ENCODE assay signal across 1 cellular context in the genomic region with DNA sequence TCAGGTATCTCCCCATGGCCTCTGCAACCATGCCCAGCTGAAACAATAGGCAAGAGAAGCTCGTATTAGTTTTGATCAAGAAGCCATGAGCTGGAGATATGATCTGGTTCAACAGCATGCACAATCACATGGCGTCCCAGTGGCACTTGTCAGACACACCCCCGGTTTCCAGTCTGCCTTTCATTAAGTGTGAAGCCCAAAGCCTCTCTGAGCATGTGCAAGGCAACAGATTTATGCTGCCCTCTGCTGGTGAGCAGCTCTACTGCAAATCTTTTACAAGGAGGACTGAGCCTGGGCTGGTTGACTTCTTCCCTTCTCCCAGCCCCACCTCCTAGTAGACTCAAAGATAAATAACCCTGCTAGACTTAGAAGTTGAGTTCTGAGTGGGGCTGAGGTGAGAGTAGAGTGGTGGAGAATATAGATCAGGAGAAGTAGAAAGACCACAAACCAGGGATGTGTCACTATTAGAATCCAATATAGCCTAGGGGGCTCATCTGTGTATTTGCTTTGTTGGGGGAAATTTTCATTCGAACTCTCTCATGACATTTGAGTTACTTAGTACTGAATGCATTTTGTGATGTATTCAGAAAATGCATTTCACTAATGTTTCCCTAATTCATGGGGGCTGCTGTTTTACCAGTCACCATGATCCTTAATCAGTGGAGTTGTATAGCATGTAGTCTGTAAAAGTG.
TF ChIP-seq lines count a peak whose summit lies in the region.

No MANE protein-coding gene starts in this region.

TF ChIP-seq in HepG2, 621 proteins besides CTCF, POLR2A, EP300 and RAD21 (continued from another document and continues in another):
- TF ChIP-seq JUND (CRISPR knock-in tag; IDR thresholded peaks at IDR 0.05) (no peak), ZNF777 (CRISPR knock-in tag; IDR thresholded peaks at IDR 0.05) (no peak), RFXAP (CRISPR knock-in tag; IDR thresholded peaks at IDR 0.05; ENCODE audit: borderline replicate concordance) (no peak), U2AF2 (IDR thresholded peaks at IDR 0.05; ENCODE audit: low read depth, low read length) (no peak), GATA4 (IDR thresholded peaks at IDR 0.05; ENCODE audit: borderline replicate concordance, low read depth) (no peak), ZNF10 (CRISPR knock-in tag; IDR thresholded peaks at IDR 0.05; ENCODE audit: borderline replicate concordance, low read depth) (no peak), KLF11 (CRISPR knock-in tag; IDR thresholded peaks at IDR 0.05) (no peak), TOPORS (CRISPR knock-in tag; IDR thresholded peaks at IDR 0.05) (no peak), REST (IDR thresholded peaks at IDR 0.05; ENCODE audit: borderline replicate concordance in 1 of 2, low read depth in 1 of 2, low read length in 2 of 2) (no peak), ZNF235 (CRISPR knock-in tag; IDR thresholded peaks at IDR 0.05; ENCODE audit: borderline replicate concordance) (no peak), NR1H2 (CRISPR knock-in tag; IDR thresholded peaks at IDR 0.05; ENCODE audit: borderline replicate concordance, low read depth) (no peak), KDM6A (CRISPR knock-in tag; IDR thresholded peaks at IDR 0.05; ENCODE audit: low read depth) (no peak), TEF (CRISPR knock-in tag; IDR thresholded peaks at IDR 0.05) (no peak), ZNF253 (CRISPR knock-in tag; IDR thresholded peaks at IDR 0.05; ENCODE audit: borderline replicate concordance) (no peak), PPARG (CRISPR knock-in tag; conservative IDR thresholded peaks at IDR 0.05) (peak; percentile 41; the same call in 1 of the 2 replicates), ZNF281 (CRISPR knock-in tag; IDR thresholded peaks at IDR 0.05; ENCODE audit: borderline replicate concordance) (no peak), MXD4 (CRISPR knock-in tag; IDR thresholded peaks at IDR 0.05) (peak; percentile 59; the same call in 1 of the 2 replicates), ZNF556 (CRISPR knock-in tag; IDR thresholded peaks at IDR 0.05; ENCODE audit: borderline replicate concordance) (no peak), MTERF4 (CRISPR knock-in tag; IDR thresholded peaks at IDR 0.05) (no peak), ZNF576 (CRISPR knock-in tag; IDR thresholded peaks at IDR 0.05) (no peak), PHF21A (CRISPR knock-in tag; IDR thresholded peaks at IDR 0.05) (no peak), ATF7-NPFF (CRISPR knock-in tag; IDR thresholded peaks at IDR 0.05; ENCODE audit: low read depth) (no peak), SP140L (CRISPR knock-in tag; IDR thresholded peaks at IDR 0.05; ENCODE audit: borderline replicate concordance) (no peak; the same call in 1 of the 2 replicates), GPBP1L1 (CRISPR knock-in tag; IDR thresholded peaks at IDR 0.05) (no peak), ZFP36 (IDR thresholded peaks at IDR 0.05; ENCODE audit: borderline replicate concordance, low read depth, low read length, partially characterized antibody) (peak; percentile 57), FOXK1 (CRISPR knock-in tag; IDR thresholded peaks at IDR 0.05; ENCODE audit: borderline replicate concordance, low read depth) (peak; percentile 57; the same call in 1 of the 2 replicates), ZBTB3 (CRISPR knock-in tag; IDR thresholded peaks at IDR 0.05; ENCODE audit: borderline replicate concordance, low read depth) (no peak), ZNF792 (CRISPR knock-in tag; IDR thresholded peaks at IDR 0.05) (peak; percentile 80; the same call in 1 of the 2 replicates), SMAD3 (CRISPR knock-in tag; IDR thresholded peaks at IDR 0.05) (0 out of 2 replicates have a peak, but pooled peaks have one; percentile 45), TFAP4 (IDR thresholded peaks at IDR 0.05; ENCODE audit: borderline replicate concordance, low read depth) (no peak), CREM (IDR thresholded peaks at IDR 0.05) (no peak), CREM (CRISPR knock-in tag; IDR thresholded peaks at IDR 0.05) (no peak), ZNF460 (CRISPR knock-in tag; IDR thresholded peaks at IDR 0.05; ENCODE audit: borderline replicate concordance) (no peak), NBN (conservative IDR thresholded peaks at IDR 0.05) (no peak), PRDM4 (CRISPR knock-in tag; IDR thresholded peaks at IDR 0.05; ENCODE audit: borderline replicate concordance) (no peak), CBFB (CRISPR knock-in tag; IDR thresholded peaks at IDR 0.05) (no peak), ZFP36L1 (CRISPR knock-in tag; IDR thresholded peaks at IDR 0.05) (no peak), ZNF616 (CRISPR knock-in tag; IDR thresholded peaks at IDR 0.05; ENCODE audit: low read depth) (no peak), RFX3 (CRISPR knock-in tag; IDR thresholded peaks at IDR 0.05) (no peak), ZNF446 (CRISPR knock-in tag; IDR thresholded peaks at IDR 0.05) (no peak), ZNF564 (CRISPR knock-in tag; IDR thresholded peaks at IDR 0.05) (no peak)
- TF ChIP-seq, protein P1, sequence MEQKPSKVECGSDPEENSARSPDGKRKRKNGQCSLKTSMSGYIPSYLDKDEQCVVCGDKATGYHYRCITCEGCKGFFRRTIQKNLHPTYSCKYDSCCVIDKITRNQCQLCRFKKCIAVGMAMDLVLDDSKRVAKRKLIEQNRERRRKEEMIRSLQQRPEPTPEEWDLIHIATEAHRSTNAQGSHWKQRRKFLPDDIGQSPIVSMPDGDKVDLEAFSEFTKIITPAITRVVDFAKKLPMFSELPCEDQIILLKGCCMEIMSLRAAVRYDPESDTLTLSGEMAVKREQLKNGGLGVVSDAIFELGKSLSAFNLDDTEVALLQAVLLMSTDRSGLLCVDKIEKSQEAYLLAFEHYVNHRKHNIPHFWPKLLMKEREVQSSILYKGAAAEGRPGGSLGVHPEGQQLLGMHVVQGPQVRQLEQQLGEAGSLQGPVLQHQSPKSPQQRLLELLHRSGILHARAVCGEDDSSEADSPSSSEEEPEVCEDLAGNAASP (CRISPR knock-in tag; IDR thresholded peaks at IDR 0.05; ENCODE audit: borderline replicate concordance), result peak; percentile 73; the same call in 1 of the 2 replicates
- TF ChIP-seq, protein P2, sequence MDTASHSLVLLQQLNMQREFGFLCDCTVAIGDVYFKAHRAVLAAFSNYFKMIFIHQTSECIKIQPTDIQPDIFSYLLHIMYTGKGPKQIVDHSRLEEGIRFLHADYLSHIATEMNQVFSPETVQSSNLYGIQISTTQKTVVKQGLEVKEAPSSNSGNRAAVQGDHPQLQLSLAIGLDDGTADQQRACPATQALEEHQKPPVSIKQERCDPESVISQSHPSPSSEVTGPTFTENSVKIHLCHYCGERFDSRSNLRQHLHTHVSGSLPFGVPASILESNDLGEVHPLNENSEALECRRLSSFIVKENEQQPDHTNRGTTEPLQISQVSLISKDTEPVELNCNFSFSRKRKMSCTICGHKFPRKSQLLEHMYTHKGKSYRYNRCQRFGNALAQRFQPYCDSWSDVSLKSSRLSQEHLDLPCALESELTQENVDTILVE (CRISPR knock-in tag; IDR thresholded peaks at IDR 0.05), result peak; percentile 75; the same call in 1 of the 2 replicates
- TF ChIP-seq, protein P3, sequence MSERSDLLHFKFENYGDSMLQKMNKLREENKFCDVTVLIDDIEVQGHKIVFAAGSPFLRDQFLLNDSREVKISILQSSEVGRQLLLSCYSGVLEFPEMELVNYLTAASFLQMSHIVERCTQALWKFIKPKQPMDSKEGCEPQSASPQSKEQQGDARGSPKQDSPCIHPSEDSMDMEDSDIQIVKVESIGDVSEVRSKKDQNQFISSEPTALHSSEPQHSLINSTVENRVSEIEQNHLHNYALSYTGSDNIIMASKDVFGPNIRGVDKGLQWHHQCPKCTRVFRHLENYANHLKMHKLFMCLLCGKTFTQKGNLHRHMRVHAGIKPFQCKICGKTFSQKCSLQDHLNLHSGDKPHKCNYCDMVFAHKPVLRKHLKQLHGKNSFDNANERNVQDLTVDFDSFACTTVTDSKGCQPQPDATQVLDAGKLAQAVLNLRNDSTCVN (CRISPR knock-in tag; IDR thresholded peaks at IDR 0.05; ENCODE audit: borderline replicate concordance), result peak; percentile 84
